27 cellular contexts compared by ENCODE assay signal in genomic region chr14:67111031-67111430, GRCh38.
"Had no signal": no experiment of that assay in that cellular context is flagged by ENCODE, and none has a peak within 500 bp of the region (broad histone marks: within the 10 kb centered on the region; RNA-seq: fewer than 3 reads in every experiment).

No MANE protein-coding gene starts in this region.

- DNase-seq: activated CD4-positive, alpha-beta T cell treated with anti-CD3 and anti-CD28 coated beads for 1 hour; activated CD4-positive, alpha-beta T cell treated with anti-CD3 and anti-CD28 coated beads, Interleukin-2, amount 10 ng/mL, durations not matched to agents 7 days and 5 days; activated CD8-positive, alpha-beta T cell treated with anti-CD3 and anti-CD28 coated beads for 36 hours; activated gamma-delta T cell treated with Interleukin-2 at 50 U/mL for 16 hours; activated naive CD4-positive, alpha-beta T cell treated with anti-CD3 and anti-CD28 coated beads, Interleukin-2, amount 50 U/mL, for 16 hours; activated T-cell treated with anti-CD3 and anti-CD28 coated beads, Interleukin-2, amount 50 U/mL, for 4 hours; amniotic stem cell; brain microvascular endothelial cell; cortex of kidney; effector memory CD8-positive, alpha-beta T cell; erythroblast; left cardiac atrium; midbrain; naive thymus-derived CD8-positive, alpha-beta T cell; occipital lobe; right cardiac atrium; stimulated activated CD4-positive, alpha-beta T cell treated with anti-CD3 and anti-CD28 coated beads, Interleukin-4, amount 100 ng/mL, for 1 hour; stimulated activated naive CD8-positive, alpha-beta T cell treated with anti-CD3 and anti-CD28 coated beads, Interleukin-15, Interleukin-2, amounts not matched to agents 100 U/mL and 50 U/mL, for 24 hours; T-helper 2 cell; testis; transverse colon; uterus had no signal

- ATAC-seq: activated CD8-positive, alpha-beta T cell treated with anti-CD3 and anti-CD28 coated beads for 36 hours; activated T-cell treated with anti-CD3 and anti-CD28 coated beads, Interleukin-2, amount 50 U/mL, for 4 hours; activated T-helper 17 cell treated with anti-CD3 and anti-CD28 coated beads, Interleukin-2, amount 50 U/mL, for 72 hours; effector memory CD8-positive, alpha-beta T cell; gastroesophageal sphincter; left cardiac atrium; naive thymus-derived CD8-positive, alpha-beta T cell; right cardiac atrium; stimulated activated naive CD8-positive, alpha-beta T cell treated with anti-CD3 and anti-CD28 coated beads, Interleukin-15, Interleukin-2, amounts not matched to agents 100 U/mL and 50 U/mL, for 24 hours; WTC11 had no signal

- FAIRE-seq: astrocyte, keratinocyte had no signal
